Comparison of ENCODE assay signal across 14 cellular contexts in the genomic region with DNA sequence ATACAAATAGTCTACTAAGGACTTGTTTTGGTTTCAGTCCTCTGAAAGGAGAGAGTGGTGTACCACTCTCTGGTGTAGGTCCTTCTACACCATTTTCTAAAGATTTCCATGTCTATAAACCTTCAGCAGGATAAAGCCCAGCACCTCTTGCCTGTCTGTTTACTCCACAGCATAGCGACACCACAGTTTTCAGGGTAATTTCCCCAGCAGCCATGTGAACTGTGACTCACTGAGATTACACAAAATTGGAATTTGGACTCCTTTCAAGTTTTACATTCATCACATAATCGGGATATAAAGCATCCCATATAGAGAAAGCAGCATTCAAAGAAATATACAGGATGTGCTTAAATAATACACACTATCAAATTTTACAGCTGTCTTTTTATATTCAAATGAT.
DNase-seq lines count a peak whose midpoint lies in the region; ATAC-seq, FAIRE-seq and TF ChIP-seq lines count a peak whose summit lies in the region.
"Had no signal": no experiment of that assay in that cellular context is flagged by ENCODE, and none has a peak within 500 bp of the region (broad histone marks: within the 10 kb centered on the region; RNA-seq: fewer than 3 reads in every experiment).

No MANE protein-coding gene starts in this region.

- CTCF ChIA-PET in HepG2 (lab: Yijun Ruan, JAX; ENCODE audit: low intra/inter-chr PET ratio, low total read pairs): no interaction called here

- H3K4me3 Mint-ChIP-seq in endothelial cell (ENCODE audit: unreplicated experiment): no peak overlapping the region
- H3K4me3 Mint-ChIP-seq: memory B cell had no signal

- whole genome bisulfite sequencing in HepG2 (ENCODE audit: low lambda C conversion rate): 0% methylated on average over 2 of the region's 2 CpGs

- no peak overlapping the region for H3K4me2 ChIP-seq in HepG2 (ENCODE audit: low read depth, low read length)

- H3K27me3 ChIP-seq in brain microvascular endothelial cell (replicated peaks) (no peaks in the 10 kb centered on the region), HepG2 (ENCODE audit: control insufficient read depth in 1 of 2, insufficient read depth in 2 of 2, low read length in 2 of 2) (no peaks in the 10 kb centered on the region)
- H3K27me3 ChIP-seq: SJCRH30 had no signal

- no peak overlapping the region for H2AFZ ChIP-seq in HepG2 (ENCODE audit: low read length)

- no peak overlapping the region for H3K9ac ChIP-seq in HepG2 (ENCODE audit: insufficient read depth, low read depth, low read length)

- DNase-seq in AG10803 (ENCODE audit: low read depth) (peak; percentile 83), HT1080 (ENCODE audit: low read depth) (peak; percentile 79), brain microvascular endothelial cell (peak; percentile 90), HepG2 (ENCODE audit: low spot score) (peak; percentile 38), anterior cingulate cortex (lab: John Stamatoyannopoulos, UW) (no peak), endothelial cell (ENCODE audit: low spot score) (no peak), GM12892 (ENCODE audit: insufficient read length) (no peak)
- DNase-seq: activated CD8-positive, alpha-beta memory T cell treated with anti-CD3 and anti-CD28 coated beads, Interleukin-2, amount 50 U/mL, for 48 hours; DMS 273 treated with DMSO at 0.1 percent for 48 hours; effector CD4-positive, alpha-beta T cell had no signal

- ATAC-seq in HepG2 (peak; percentile 77), HG03095 (IDR thresholded peaks at IDR 0.05; ENCODE audit: unreplicated experiment) (no peak)

- H3K9me3 ChIP-seq in HepG2 (ENCODE audit: low read length): no peaks in the 10 kb centered on the region
- H3K9me3 ChIP-seq: SJCRH30, thoracic aorta had no signal

- no peaks in the 10 kb centered on the region for H4K20me1 ChIP-seq in HepG2 (ENCODE audit: insufficient read depth, low read length)

- no peaks in the 10 kb centered on the region for H3K36me3 Mint-ChIP-seq in endothelial cell (ENCODE audit: low read depth, unreplicated experiment)
- H3K36me3 Mint-ChIP-seq: memory B cell had no signal

- H3K36me3 ChIP-seq in brain microvascular endothelial cell (replicated peaks): no peaks in the 10 kb centered on the region
- H3K36me3 ChIP-seq in HepG2 (replicated peaks in 1 of 2; ENCODE audit: control insufficient read depth in 1 of 2, insufficient read depth in 2 of 2, low read length in 2 of 2): no peaks in the 10 kb centered on the region
- H3K36me3 ChIP-seq: SJCRH30, thoracic aorta had no signal

- no peak overlapping the region for H3K27ac Mint-ChIP-seq in endothelial cell (ENCODE audit: unreplicated experiment)
- H3K27ac Mint-ChIP-seq: memory B cell had no signal

- no peaks in the 10 kb centered on the region for H3K4me1 ChIP-seq in HepG2 (ENCODE audit: insufficient read depth, low read length)

- H3K79me2 ChIP-seq in HepG2 (ENCODE audit: insufficient read depth, low read length): no peaks in the 10 kb centered on the region

- no peaks in the 10 kb centered on the region for H3K9me3 Mint-ChIP-seq in endothelial cell (ENCODE audit: unreplicated experiment)

- H3K4me1 Mint-ChIP-seq in endothelial cell (ENCODE audit: unreplicated experiment): peaks cover 5% of the 10 kb centered on the region
- H3K4me1 Mint-ChIP-seq: memory B cell had no signal

- in situ Hi-C loops in brain microvascular endothelial cell (cut with HindIII; ENCODE audit: low pct_ligation_motif_present, low sequenced_read_pairs): no loop called here
- in situ Hi-C loops in HepG2 (cut with HindIII; ENCODE audit: extremely low pct_ligation_motif_present, low pct_unique_long_range_greater_than_20kb): no loop called here

- H3K4me3 ChIP-seq in AG10803 (ENCODE audit: low read length): no peak overlapping the region
- H3K4me3 ChIP-seq in brain microvascular endothelial cell (ENCODE audit: low read depth, low read length): no peak overlapping the region
- no peak overlapping the region for H3K4me3 ChIP-seq in HepG2 (replicated peaks in 1 of 3; ENCODE audit: insufficient read depth in 1 of 3, low read depth in 2 of 3, low read length in 3 of 3)
- H3K4me3 ChIP-seq: SJCRH30, thoracic aorta had no signal

- FAIRE-seq in HepG2 (lab: Jason Lieb, UNC) (no peak), GM12892 (lab: Jason Lieb, UNC) (no peak)

- POLR2A ChIA-PET in HepG2 (lab: Yijun Ruan, JAX): no interaction called here

- TF ChIP-seq POLR2A in HepG2 (IDR thresholded peaks at IDR 0.05; ENCODE audit: insufficient read depth in 1 of 2, low read depth in 2 of 2, low read length in 2 of 2) (no peak), GM12892 (IDR thresholded peaks at IDR 0.05; ENCODE audit: low read depth, low read length) (no peak)

- no peaks in the 10 kb centered on the region for H3K27me3 Mint-ChIP-seq in endothelial cell (ENCODE audit: unreplicated experiment)
- H3K27me3 Mint-ChIP-seq: memory B cell had no signal

- intact Hi-C loops in HepG2 (cut with micrococcal nuclease; ENCODE audit: unreplicated experiment): no loop called here

- no peak for TF ChIP-seq RAD21 in HepG2 (CRISPR knock-in tag; IDR thresholded peaks at IDR 0.05)

- no TSS peak for BruUV-seq in HepG2 (replicated peaks; lab: Mats Ljungman, UMichigan)

- TF ChIP-seq CTCF in AG10803 (conservative IDR thresholded peaks at IDR 0.05; ENCODE audit: low read length) (no peak), brain microvascular endothelial cell (IDR thresholded peaks at IDR 0.05; ENCODE audit: low read depth, low read length, missing control alignments) (peak; percentile 22), HepG2 (CRISPR knock-in tag; IDR thresholded peaks at IDR 0.05) (no peak), endothelial cell (IDR thresholded peaks at IDR 0.05; ENCODE audit: unreplicated experiment) (no peak)

- TF ChIP-seq EP300 in HepG2 (IDR thresholded peaks at IDR 0.05; ENCODE audit: low read depth in 2 of 2, low read length in 2 of 2) (no peak; a peak in 1 of 4 replicates), HepG2 (CRISPR knock-in tag; IDR thresholded peaks at IDR 0.05; ENCODE audit: borderline replicate concordance) (no peak)

- H3K27ac ChIP-seq in brain microvascular endothelial cell (peak overlapping the region; percentile 57), HepG2 (ENCODE audit: extremely low read length, insufficient read depth, low read length) (no peak overlapping the region)
- H3K27ac ChIP-seq: SJCRH30, thoracic aorta had no signal

TF ChIP-seq in HepG2, 621 proteins besides CTCF, POLR2A, EP300 and RAD21 (continues in another document):
- TF ChIP-seq CEBPB (IDR thresholded peaks at IDR 0.05; ENCODE audit: borderline replicate concordance, low read depth, low read length): peak; percentile 40; the same call in 1 of the 2 replicates
- TF ChIP-seq CC2D1A (CRISPR knock-in tag; IDR thresholded peaks at IDR 0.05): no peak
- TF ChIP-seq CHCHD3 (CRISPR knock-in tag; IDR thresholded peaks at IDR 0.05): no peak
- TF ChIP-seq FOXM1 (CRISPR knock-in tag; IDR thresholded peaks at IDR 0.05): no peak
- TF ChIP-seq ZNF121 (CRISPR knock-in tag; IDR thresholded peaks at IDR 0.05): no peak
- TF ChIP-seq, protein P1, sequence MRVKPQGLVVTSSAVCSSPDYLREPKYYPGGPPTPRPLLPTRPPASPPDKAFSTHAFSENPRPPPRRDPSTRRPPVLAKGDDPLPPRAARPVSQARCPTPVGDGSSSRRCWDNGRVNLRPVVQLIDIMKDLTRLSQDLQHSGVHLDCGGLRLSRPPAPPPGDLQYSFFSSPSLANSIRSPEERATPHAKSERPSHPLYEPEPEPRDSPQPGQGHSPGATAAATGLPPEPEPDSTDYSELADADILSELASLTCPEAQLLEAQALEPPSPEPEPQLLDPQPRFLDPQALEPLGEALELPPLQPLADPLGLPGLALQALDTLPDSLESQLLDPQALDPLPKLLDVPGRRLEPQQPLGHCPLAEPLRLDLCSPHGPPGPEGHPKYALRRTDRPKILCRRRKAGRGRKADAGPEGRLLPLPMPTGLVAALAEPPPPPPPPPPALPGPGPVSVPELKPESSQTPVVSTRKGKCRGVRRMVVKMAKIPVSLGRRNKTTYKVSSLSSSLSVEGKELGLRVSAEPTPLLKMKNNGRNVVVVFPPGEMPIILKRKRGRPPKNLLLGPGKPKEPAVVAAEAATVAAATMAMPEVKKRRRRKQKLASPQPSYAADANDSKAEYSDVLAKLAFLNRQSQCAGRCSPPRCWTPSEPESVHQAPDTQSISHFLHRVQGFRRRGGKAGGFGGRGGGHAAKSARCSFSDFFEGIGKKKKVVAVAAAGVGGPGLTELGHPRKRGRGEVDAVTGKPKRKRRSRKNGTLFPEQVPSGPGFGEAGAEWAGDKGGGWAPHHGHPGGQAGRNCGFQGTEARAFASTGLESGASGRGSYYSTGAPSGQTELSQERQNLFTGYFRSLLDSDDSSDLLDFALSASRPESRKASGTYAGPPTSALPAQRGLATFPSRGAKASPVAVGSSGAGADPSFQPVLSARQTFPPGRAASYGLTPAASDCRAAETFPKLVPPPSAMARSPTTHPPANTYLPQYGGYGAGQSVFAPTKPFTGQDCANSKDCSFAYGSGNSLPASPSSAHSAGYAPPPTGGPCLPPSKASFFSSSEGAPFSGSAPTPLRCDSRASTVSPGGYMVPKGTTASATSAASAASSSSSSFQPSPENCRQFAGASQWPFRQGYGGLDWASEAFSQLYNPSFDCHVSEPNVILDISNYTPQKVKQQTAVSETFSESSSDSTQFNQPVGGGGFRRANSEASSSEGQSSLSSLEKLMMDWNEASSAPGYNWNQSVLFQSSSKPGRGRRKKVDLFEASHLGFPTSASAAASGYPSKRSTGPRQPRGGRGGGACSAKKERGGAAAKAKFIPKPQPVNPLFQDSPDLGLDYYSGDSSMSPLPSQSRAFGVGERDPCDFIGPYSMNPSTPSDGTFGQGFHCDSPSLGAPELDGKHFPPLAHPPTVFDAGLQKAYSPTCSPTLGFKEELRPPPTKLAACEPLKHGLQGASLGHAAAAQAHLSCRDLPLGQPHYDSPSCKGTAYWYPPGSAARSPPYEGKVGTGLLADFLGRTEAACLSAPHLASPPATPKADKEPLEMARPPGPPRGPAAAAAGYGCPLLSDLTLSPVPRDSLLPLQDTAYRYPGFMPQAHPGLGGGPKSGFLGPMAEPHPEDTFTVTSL (CRISPR knock-in tag; IDR thresholded peaks at IDR 0.05; ENCODE audit: borderline replicate concordance): peak; percentile 16; the same call in 1 of the 2 replicates
- 0 out of 2 replicates have a peak, but pooled peaks have one; percentile 11 for TF ChIP-seq FOXA3 (CRISPR knock-in tag; IDR thresholded peaks at IDR 0.05)

Comparison
In these comparisons a context has a peak if more than half of its experiments do, and no peak if none do; other contexts are left out.
1. DNase-seq: peak in AG10803 (single experiment), HT1080 (single experiment), brain microvascular endothelial cell (single experiment) and HepG2 (single experiment); none in anterior cingulate cortex (0 of 58), endothelial cell (single experiment) and GM12892 (single experiment).